In genomic region chr16:46954562-46954961, GRCh38 we compare ENCODE assay signal across 22 cellular contexts. TPM values are rescaled to one million over a fixed set of nuclear protein-coding genes. Genes with fewer than 3 reads are reported as not detected.
A peak's percentile ranks its signal among the peaks of the same experiment; 100 is the strongest.
DNase-seq lines count a peak whose midpoint lies in the region; ATAC-seq and TF ChIP-seq lines count a peak whose summit lies in the region.
"Had no signal": no experiment of that assay in that cellular context is flagged by ENCODE, and none has a peak within 500 bp of the region (broad histone marks: within the 10 kb centered on the region; RNA-seq: fewer than 3 reads in every experiment).

No MANE protein-coding gene starts in this region.

- CTCF ChIA-PET in CD8-positive, alpha-beta T cell (lab: Charles Lee), result interaction anchor here (1.0 kb wide), 1 partner anchor 46 kb away, joined by 3 read pairs; no protein-coding TSS in a partner anchor

- H3K4me1 Mint-ChIP-seq in CD8-positive, alpha-beta T cell (ENCODE audit: low read depth), result peaks cover 8% of the 10 kb centered on the region
- no peaks in the 10 kb centered on the region for H3K4me1 Mint-ChIP-seq in endothelial cell (ENCODE audit: unreplicated experiment)

- no peak for TF ChIP-seq CTCF in CD8-positive, alpha-beta T cell (IDR thresholded peaks at IDR 0.05)
- no peak for TF ChIP-seq CTCF in RWPE2 (IDR thresholded peaks at IDR 0.05; ENCODE audit: poor library complexity, severe bottlenecking)
- no peak for TF ChIP-seq CTCF in endothelial cell (IDR thresholded peaks at IDR 0.05; ENCODE audit: unreplicated experiment)

- no peaks in the 10 kb centered on the region for H3K4me1 ChIP-seq in CD8-positive, alpha-beta T cell (ENCODE audit: insufficient read depth, low read length)
- no peaks in the 10 kb centered on the region for H3K4me1 ChIP-seq in RWPE2 (ENCODE audit: insufficient read depth, poor library complexity, severe bottlenecking)
- H3K4me1 ChIP-seq: BE2C had no signal

- H3K27ac ChIP-seq in CD8-positive, alpha-beta T cell (ENCODE audit: low read depth, low read length), result no peak overlapping the region
- H3K27ac ChIP-seq in RWPE2 (ENCODE audit: poor library complexity, severe bottlenecking), result no peak overlapping the region
- H3K27ac ChIP-seq: GM23248 had no signal

- H3K27ac Mint-ChIP-seq in CD8-positive, alpha-beta T cell, result peak overlapping the region; percentile 1
- H3K27ac Mint-ChIP-seq in endothelial cell (ENCODE audit: unreplicated experiment), result no peak overlapping the region

- H3K27me3 ChIP-seq in CD8-positive, alpha-beta T cell (ENCODE audit: insufficient read depth, low read length), result no peaks in the 10 kb centered on the region
- no peaks in the 10 kb centered on the region for H3K27me3 ChIP-seq in RWPE2 (ENCODE audit: insufficient read depth, poor library complexity, severe bottlenecking)
- H3K27me3 ChIP-seq: BE2C had no signal

- ATAC-seq in CD8-positive, alpha-beta T cell, result no peak
- ATAC-seq in RWPE2 (ENCODE audit: low read depth) (peak; percentile 29; the same call in 1 of the 3 replicates), left lobe of liver (no peak), GM18520 (IDR thresholded peaks at IDR 0.05; ENCODE audit: unreplicated experiment) (no peak)
- ATAC-seq: HCT116 had no signal

- H3K4me3 ChIP-seq in CD8-positive, alpha-beta T cell (ENCODE audit: low read depth, low read length), result no peak overlapping the region
- H3K4me3 ChIP-seq in RWPE2 (ENCODE audit: severe bottlenecking), result no peak overlapping the region
- H3K4me3 ChIP-seq: GM23248, PC-9 had no signal

- no peak overlapping the region for H3K4me3 Mint-ChIP-seq in CD8-positive, alpha-beta T cell
- peak overlapping the region; percentile 9 for H3K4me3 Mint-ChIP-seq in endothelial cell (ENCODE audit: unreplicated experiment)
- H3K4me3 Mint-ChIP-seq: CD4-positive, alpha-beta memory T cell had no signal

- POLR2A ChIA-PET in CD8-positive, alpha-beta T cell (lab: Charles Lee), result no interaction called here

- intact Hi-C loops in CD8-positive, alpha-beta T cell (cut with DNase I, micrococcal nuclease), result no loop called here

- no peaks in the 10 kb centered on the region for H3K27me3 Mint-ChIP-seq in CD8-positive, alpha-beta T cell (ENCODE audit: low read depth)
- no peaks in the 10 kb centered on the region for H3K27me3 Mint-ChIP-seq in endothelial cell (ENCODE audit: unreplicated experiment)
- H3K27me3 Mint-ChIP-seq: CD4-positive, alpha-beta memory T cell had no signal

- DNase-seq in DMS153 (lab: John Stamatoyannopoulos, UW) (peak; percentile 25), DMS153 treated with DMSO at 0.1 percent for 48 hours (lab: John Stamatoyannopoulos, UW; ENCODE audit: unreplicated experiment) (no peak), RWPE2 (ENCODE audit: low spot score) (no peak), endothelial cell (ENCODE audit: low spot score) (no peak), left lobe of liver (ENCODE audit: low spot score) (no peak)
- no peak for DNase-seq in CD8-positive, alpha-beta T cell
- DNase-seq in stimulated activated naive CD4-positive, alpha-beta T cell treated with Interleukin-2 at 50 U/mL for 16 hours (lab: John Stamatoyannopoulos, UW), result no peak
- DNase-seq: 8988T; BE2C; CD4-positive, alpha-beta memory T cell; EL; GM23248; MV-4-11; NCI-H1417 treated with DMSO at 0.1 percent for 48 hours; NCI-H1930; NCI-H2171 treated with DMSO at 0.1 percent for 48 hours; NCI-H446 treated with DMSO at 0.1 percent for 48 hours; NCI-H774; PC-9; SW 1271 had no signal

- no peaks in the 10 kb centered on the region for H3K9me3 Mint-ChIP-seq in CD8-positive, alpha-beta T cell
- H3K9me3 Mint-ChIP-seq in endothelial cell (ENCODE audit: unreplicated experiment), result no peaks in the 10 kb centered on the region
- H3K9me3 Mint-ChIP-seq: CD4-positive, alpha-beta memory T cell had no signal

- no peaks in the 10 kb centered on the region for H3K9me3 ChIP-seq in CD8-positive, alpha-beta T cell (ENCODE audit: low read length)
- H3K9me3 ChIP-seq in RWPE2 (ENCODE audit: severe bottlenecking), result no peaks in the 10 kb centered on the region
- H3K9me3 ChIP-seq: BE2C had no signal

- H3K36me3 Mint-ChIP-seq in CD8-positive, alpha-beta T cell, result peaks cover 47% of the 10 kb centered on the region
- peaks cover 19% of the 10 kb centered on the region for H3K36me3 Mint-ChIP-seq in endothelial cell (ENCODE audit: low read depth, unreplicated experiment)

- peaks cover 38% of the 10 kb centered on the region for H3K36me3 ChIP-seq in CD8-positive, alpha-beta T cell (ENCODE audit: insufficient read depth, low read length)
- H3K36me3 ChIP-seq in RWPE2 (ENCODE audit: low read depth), result peaks cover 45% of the 10 kb centered on the region

RNA-seq across cellular contexts. Expression of gene DNAJA2, which starts 18.9 kb away (rescaled TPM):
- total RNA-seq in CD8-positive, alpha-beta T cell, result 10 to 100 TPM; 82.8 to 83.1 TPM
- total RNA-seq in endothelial cell (ENCODE audit: unreplicated experiment), result 56.5 TPM
- total RNA-seq in left lobe of liver, result 33.1 TPM
